Comparison of ENCODE assay signal across 21 cellular contexts in genomic region chr1:119004129-119004527, GRCh38. TPM values are rescaled to one million over a fixed set of nuclear protein-coding genes. Genes with fewer than 3 reads are reported as not detected.
"Had no signal": no experiment of that assay in that cellular context is flagged by ENCODE, and none has a peak within 500 bp of the region (broad histone marks: within the 10 kb centered on the region; RNA-seq: fewer than 3 reads in every experiment).

No MANE protein-coding gene starts in this region.

- H3K27me3 ChIP-seq: ovary had no signal

- H3K27ac ChIP-seq: left ventricle myocardium inferior, lower lobe of right lung, ovary, sigmoid colon, thoracic aorta, tibial nerve, upper lobe of left lung had no signal

- H3K4me3 ChIP-seq: left ventricle myocardium inferior, lower lobe of right lung, ovary, sigmoid colon, thoracic aorta, tibial nerve, upper lobe of left lung had no signal

- H3K4me3 Mint-ChIP-seq: immature natural killer cell; naive thymus-derived CD8-positive, alpha-beta T cell; nephron progenitor cell; stimulated activated naive CD8-positive, alpha-beta T cell treated with anti-CD3 and anti-CD28 coated beads, Interleukin-15, Interleukin-2, amounts not matched to agents 100 ng/mL and 50 ng/mL, for 24 hours had no signal

- DNase-seq: cortex of kidney; effector CD4-positive, alpha-beta T cell; hypothalamus; immature natural killer cell; islet precursor cell; kidney glomerular epithelial cell; left colon; left ventricle myocardium inferior; lower lobe of right lung; naive thymus-derived CD8-positive, alpha-beta T cell; nephron progenitor cell; occipital lobe; ovary; sigmoid colon; stimulated activated CD4-positive, alpha-beta T cell treated with anti-CD3 and anti-CD28 coated beads, Interleukin-4, amount 100 ng/mL, for 4 hours; stimulated activated naive B cell treated with anti-CD40 and anti-IgM and Interleukin-4, amounts not matched to agents 10 μg/mL and 1 μg/mL and 100 μg/mL, for 72 hours; upper lobe of left lung had no signal

- H3K36me3 ChIP-seq: left ventricle myocardium inferior, lower lobe of right lung, ovary, sigmoid colon, thoracic aorta, tibial nerve, upper lobe of left lung had no signal

- H3K9me3 Mint-ChIP-seq: stimulated activated naive B cell treated with anti-CD40 and anti-IgM and Interleukin-4, amounts not matched to agents 10 μg/mL and 1 μg/mL and 100 μg/mL, for 72 hours had no signal

- ATAC-seq: left colon; lower lobe of right lung; naive thymus-derived CD8-positive, alpha-beta T cell; stimulated activated naive B cell treated with anti-CD40 and anti-IgM and Interleukin-4, amounts not matched to agents 10 μg/mL and 1 μg/mL and 100 μg/mL, for 72 hours had no signal

- H3K27ac Mint-ChIP-seq: immature natural killer cell; naive thymus-derived CD8-positive, alpha-beta T cell; nephron progenitor cell; progenitor cell of endocrine pancreas; stimulated activated naive B cell treated with anti-CD40 and anti-IgM and Interleukin-4, amounts not matched to agents 10 μg/mL and 1 μg/mL and 100 μg/mL, for 72 hours; stimulated activated naive CD8-positive, alpha-beta T cell treated with anti-CD3 and anti-CD28 coated beads, Interleukin-15, Interleukin-2, amounts not matched to agents 100 ng/mL and 50 ng/mL, for 24 hours had no signal

RNA-seq across cellular contexts. Expression of gene TBX15, which starts 16.0 kb away (rescaled TPM):
- total RNA-seq: left colon; naive thymus-derived CD8-positive, alpha-beta T cell; progenitor cell of endocrine pancreas had no signal
- polyA plus RNA-seq: immature natural killer cell; naive thymus-derived CD8-positive, alpha-beta T cell had no signal
